In genomic region chr2:4499316-4499715, GRCh38 we compare ENCODE assay signal across 14 cellular contexts.
"Had no signal": no experiment of that assay in that cellular context is flagged by ENCODE, and none has a peak within 500 bp of the region (broad histone marks: within the 10 kb centered on the region; RNA-seq: fewer than 3 reads in every experiment).

No MANE protein-coding gene starts in this region.

- DNase-seq: amniotic stem cell; cerebellar nuclear complex; endodermal cell; glutamatergic neuron; mammary epithelial cell; mucosa of descending colon; natural killer cell; stimulated activated CD4-positive, alpha-beta T cell treated with anti-CD3 and anti-CD28 coated beads, Interleukin-4, amount 100 ng/mL, for 1 hour; stimulated activated CD8-positive, alpha-beta memory T cell treated with anti-CD3 and anti-CD28 coated beads, Interleukin-4, amount 100 ng/mL, for 48 hours; upper lobe of right lung had no signal

- H3K9me3 ChIP-seq: upper lobe of right lung had no signal

- H3K36me3 ChIP-seq: upper lobe of right lung had no signal

- H3K9me3 Mint-ChIP-seq: endodermal cell; stimulated activated naive CD8-positive, alpha-beta T cell treated with anti-CD3 and anti-CD28 coated beads, Interleukin-15, Interleukin-2, amounts not matched to agents 100 ng/mL and 50 ng/mL, for 24 hours had no signal

- H3K4me3 ChIP-seq: mucosa of descending colon, upper lobe of right lung had no signal

- H3K27me3 Mint-ChIP-seq: brain; stimulated activated naive CD8-positive, alpha-beta T cell treated with anti-CD3 and anti-CD28 coated beads, Interleukin-15, Interleukin-2, amounts not matched to agents 100 ng/mL and 50 ng/mL, for 24 hours had no signal

- H3K36me3 Mint-ChIP-seq: activated naive CD4-positive, alpha-beta T cell treated with anti-CD3 and anti-CD28 coated beads, Interleukin-2, amount 50 U/mL, for 72 hours; brain; natural killer cell had no signal

- H3K4me1 Mint-ChIP-seq: endodermal cell, natural killer cell had no signal

- H3K27ac Mint-ChIP-seq: activated naive CD4-positive, alpha-beta T cell treated with anti-CD3 and anti-CD28 coated beads, Interleukin-2, amount 50 U/mL, for 72 hours; activated T-helper 2 cell treated with anti-CD3 and anti-CD28 coated beads, Interferon-gamma antibody, Interleukin-2, Interleukin-4, amounts not matched to agents 10 μg/mL and 5 μg/mL and 100 μg/mL, durations not matched to agents 14 hours and 24 hours and 36 hours; endodermal cell; natural killer cell; stimulated activated naive CD8-positive, alpha-beta T cell treated with anti-CD3 and anti-CD28 coated beads, Interleukin-15, Interleukin-2, amounts not matched to agents 100 ng/mL and 50 ng/mL, for 24 hours had no signal

- H3K4me1 ChIP-seq: upper lobe of right lung had no signal

- H3K4me3 Mint-ChIP-seq: brain; endodermal cell; natural killer cell; stimulated activated naive CD8-positive, alpha-beta T cell treated with anti-CD3 and anti-CD28 coated beads, Interleukin-15, Interleukin-2, amounts not matched to agents 100 ng/mL and 50 ng/mL, for 24 hours had no signal

- H3K27ac ChIP-seq: upper lobe of right lung had no signal

- H3K27me3 ChIP-seq: upper lobe of right lung had no signal
